ENCODE assay signal across 1 cellular context in the genomic region with DNA sequence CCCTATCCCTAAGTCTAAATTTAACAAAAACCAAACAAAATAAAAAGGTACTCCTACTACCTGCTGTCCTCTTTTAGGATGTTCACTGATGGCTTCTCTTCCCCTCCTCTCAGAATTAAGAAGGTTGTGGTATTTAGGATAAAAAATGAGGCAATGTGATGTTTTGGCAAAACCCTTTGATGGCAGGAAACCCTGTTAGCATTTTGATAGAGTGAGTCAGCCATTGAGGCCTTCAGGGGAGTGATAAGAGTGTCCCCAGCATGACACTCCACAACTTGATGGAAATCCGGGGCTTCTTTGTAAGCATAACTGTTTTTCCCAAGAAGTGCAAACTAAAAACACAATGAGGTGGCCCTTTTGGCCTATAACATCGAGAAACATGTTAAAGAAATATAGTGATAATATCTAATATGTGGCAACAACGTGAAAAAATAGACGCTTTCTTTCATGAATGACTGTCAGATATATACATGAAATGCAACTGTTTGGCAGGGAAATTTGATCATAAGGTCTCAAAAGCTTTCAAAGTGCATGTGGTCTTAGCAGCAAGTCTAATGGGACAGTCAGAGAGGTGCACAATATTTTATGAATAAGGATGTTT.
TF ChIP-seq lines count a peak whose summit lies in the region.

No MANE protein-coding gene starts in this region.

TF ChIP-seq in K562, 482 proteins besides CTCF, POLR2A, EP300 and RAD21 (continued from another document and continues in another):
- TF ChIP-seq ZBTB12 (CRISPR knock-in tag; IDR thresholded peaks at IDR 0.05) (peak; percentile 18; the same call in 1 of the 2 replicates), RNF2 (IDR thresholded peaks at IDR 0.05) (peak; percentile 81; the same call in 1 of the 2 replicates), CEBPG (CRISPR knock-in tag; IDR thresholded peaks at IDR 0.05) (no peak), CEBPG (tag; conservative IDR thresholded peaks at IDR 0.05 in 1 of 2, IDR thresholded peaks at IDR 0.05 in 1 of 2) (peak; percentile 58 to 60; a peak in 3 of 4 replicates), L3MBTL2 (IDR thresholded peaks at IDR 0.05) (peak; percentile 63), MNT (conservative IDR thresholded peaks at IDR 0.05) (peak in 1 of 2 experiments; percentile 55; a peak in 1 of 4 replicates), FOSL1 (tag; conservative IDR thresholded peaks at IDR 0.05) (peak; percentile 95), TEAD4 (IDR thresholded peaks at IDR 0.05; ENCODE audit: low read length) (peak; percentile 89), TEAD4 (CRISPR knock-in tag; IDR thresholded peaks at IDR 0.05; ENCODE audit: borderline replicate concordance) (no peak), CBX3 (IDR thresholded peaks at IDR 0.05; ENCODE audit: borderline replicate concordance in 1 of 2, low read length in 2 of 2) (peak in 1 of 2 experiments; percentile 61; a peak in 1 of 3 replicates), TCF3 (CRISPR knock-in tag; IDR thresholded peaks at IDR 0.05) (peak; percentile 87), JUND (IDR thresholded peaks at IDR 0.05; ENCODE audit: borderline replicate concordance, low read depth, low read length) (peak; percentile 98), JUND (tag; IDR thresholded peaks at IDR 0.05; ENCODE audit: borderline replicate concordance, low read depth, low read length) (peak; percentile 96; the same call in 2 of the 3 replicates), FOXM1 (IDR thresholded peaks at IDR 0.05; ENCODE audit: low read depth) (peak; percentile 58; the same call in 1 of the 2 replicates), FOXM1 (CRISPR knock-in tag; IDR thresholded peaks at IDR 0.05; ENCODE audit: low read depth) (no peak), ZFX (CRISPR knock-in tag; IDR thresholded peaks at IDR 0.05) (no peak), KDM5B (IDR thresholded peaks at IDR 0.05; ENCODE audit: insufficient replicate concordance, low read depth, low read length) (no peak), SMARCC2 (IDR thresholded peaks at IDR 0.05; ENCODE audit: low read depth) (peak; percentile 91), BHLHE40 (IDR thresholded peaks at IDR 0.05; ENCODE audit: low read length) (no peak), EP400 (IDR thresholded peaks at IDR 0.05) (peak; percentile 57), MEIS2 (IDR thresholded peaks at IDR 0.05; ENCODE audit: partially characterized antibody) (peak; percentile 74), ZNF766 (CRISPR knock-in tag; conservative IDR thresholded peaks at IDR 0.05) (0 out of 2 replicates have a peak, but pooled peaks have one; percentile 10), CBFA2T2 (conservative IDR thresholded peaks at IDR 0.05) (peak; percentile 86), DACH1 (IDR thresholded peaks at IDR 0.05; ENCODE audit: partially characterized antibody) (no peak), ZMIZ1 (IDR thresholded peaks at IDR 0.05; ENCODE audit: low read depth in 2 of 2, low read length in 2 of 2) (peak in 1 of 2 experiments; percentile 71; a peak in 1 of 4 replicates), PTRF (tag; IDR thresholded peaks at IDR 0.05) (no peak), PHB2 (IDR thresholded peaks at IDR 0.05; ENCODE audit: low read depth) (peak; percentile 11; the same call in 1 of the 2 replicates), NR2C1 (IDR thresholded peaks at IDR 0.05) (no peak), NR2C1 (tag; IDR thresholded peaks at IDR 0.05) (no peak; the same call in 1 of the 2 replicates), MAFF (IDR thresholded peaks at IDR 0.05; ENCODE audit: low read length) (peak; percentile 57; the same call in 1 of the 2 replicates), MYC (IDR thresholded peaks at IDR 0.05; ENCODE audit: low read depth, low read length) (peak; percentile 39; the same call in 1 of the 2 replicates), MYC (CRISPR knock-in tag; IDR thresholded peaks at IDR 0.05; ENCODE audit: borderline replicate concordance, low read depth) (no peak), ZNF511 (CRISPR knock-in tag; IDR thresholded peaks at IDR 0.05) (no peak), BDP1 (IDR thresholded peaks at IDR 0.05; ENCODE audit: insufficient read depth, insufficient read length) (no peak), ARNT (IDR thresholded peaks at IDR 0.05) (peak; percentile 68 to 89), FOS (IDR thresholded peaks at IDR 0.05; ENCODE audit: extremely low read depth, insufficient read length) (peak; percentile 43), ZNF354B (CRISPR knock-in tag; IDR thresholded peaks at IDR 0.05) (no peak), DPF2 (IDR thresholded peaks at IDR 0.05) (peak; percentile 97), MTA3 (IDR thresholded peaks at IDR 0.05; ENCODE audit: borderline replicate concordance) (peak; percentile 48; the same call in 1 of the 2 replicates), TCF7L2 (IDR thresholded peaks at IDR 0.05; ENCODE audit: low read depth, low read length) (peak; percentile 42; the same call in 1 of the 2 replicates), KDM1A (IDR thresholded peaks at IDR 0.05) (peak; percentile 62 to 69; a peak in 3 of 4 replicates), HBP1 (CRISPR knock-in tag; IDR thresholded peaks at IDR 0.05) (no peak), CREB1 (IDR thresholded peaks at IDR 0.05) (peak; percentile 47; the same call in 1 of the 2 replicates), CREB1 (CRISPR knock-in tag; IDR thresholded peaks at IDR 0.05) (no peak), HDAC1 (IDR thresholded peaks at IDR 0.05) (peak in 1 of 2 experiments; percentile 48; a peak in 2 of 4 replicates)
- TF ChIP-seq, protein P1, sequence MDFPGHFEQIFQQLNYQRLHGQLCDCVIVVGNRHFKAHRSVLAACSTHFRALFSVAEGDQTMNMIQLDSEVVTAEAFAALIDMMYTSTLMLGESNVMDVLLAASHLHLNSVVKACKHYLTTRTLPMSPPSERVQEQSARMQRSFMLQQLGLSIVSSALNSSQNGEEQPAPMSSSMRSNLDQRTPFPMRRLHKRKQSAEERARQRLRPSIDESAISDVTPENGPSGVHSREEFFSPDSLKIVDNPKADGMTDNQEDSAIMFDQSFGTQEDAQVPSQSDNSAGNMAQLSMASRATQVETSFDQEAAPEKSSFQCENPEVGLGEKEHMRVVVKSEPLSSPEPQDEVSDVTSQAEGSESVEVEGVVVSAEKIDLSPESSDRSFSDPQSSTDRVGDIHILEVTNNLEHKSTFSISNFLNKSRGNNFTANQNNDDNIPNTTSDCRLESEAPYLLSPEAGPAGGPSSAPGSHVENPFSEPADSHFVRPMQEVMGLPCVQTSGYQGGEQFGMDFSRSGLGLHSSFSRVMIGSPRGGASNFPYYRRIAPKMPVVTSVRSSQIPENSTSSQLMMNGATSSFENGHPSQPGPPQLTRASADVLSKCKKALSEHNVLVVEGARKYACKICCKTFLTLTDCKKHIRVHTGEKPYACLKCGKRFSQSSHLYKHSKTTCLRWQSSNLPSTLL (IDR thresholded peaks at IDR 0.05): no peak
- TF ChIP-seq, protein P2, sequence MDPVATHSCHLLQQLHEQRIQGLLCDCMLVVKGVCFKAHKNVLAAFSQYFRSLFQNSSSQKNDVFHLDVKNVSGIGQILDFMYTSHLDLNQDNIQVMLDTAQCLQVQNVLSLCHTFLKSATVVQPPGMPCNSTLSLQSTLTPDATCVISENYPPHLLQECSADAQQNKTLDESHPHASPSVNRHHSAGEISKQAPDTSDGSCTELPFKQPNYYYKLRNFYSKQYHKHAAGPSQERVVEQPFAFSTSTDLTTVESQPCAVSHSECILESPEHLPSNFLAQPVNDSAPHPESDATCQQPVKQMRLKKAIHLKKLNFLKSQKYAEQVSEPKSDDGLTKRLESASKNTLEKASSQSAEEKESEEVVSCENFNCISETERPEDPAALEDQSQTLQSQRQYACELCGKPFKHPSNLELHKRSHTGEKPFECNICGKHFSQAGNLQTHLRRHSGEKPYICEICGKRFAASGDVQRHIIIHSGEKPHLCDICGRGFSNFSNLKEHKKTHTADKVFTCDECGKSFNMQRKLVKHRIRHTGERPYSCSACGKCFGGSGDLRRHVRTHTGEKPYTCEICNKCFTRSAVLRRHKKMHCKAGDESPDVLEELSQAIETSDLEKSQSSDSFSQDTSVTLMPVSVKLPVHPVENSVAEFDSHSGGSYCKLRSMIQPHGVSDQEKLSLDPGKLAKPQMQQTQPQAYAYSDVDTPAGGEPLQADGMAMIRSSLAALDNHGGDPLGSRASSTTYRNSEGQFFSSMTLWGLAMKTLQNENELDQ (CRISPR knock-in tag; IDR thresholded peaks at IDR 0.05; ENCODE audit: borderline replicate concordance): no peak
- TF ChIP-seq, protein P3, sequence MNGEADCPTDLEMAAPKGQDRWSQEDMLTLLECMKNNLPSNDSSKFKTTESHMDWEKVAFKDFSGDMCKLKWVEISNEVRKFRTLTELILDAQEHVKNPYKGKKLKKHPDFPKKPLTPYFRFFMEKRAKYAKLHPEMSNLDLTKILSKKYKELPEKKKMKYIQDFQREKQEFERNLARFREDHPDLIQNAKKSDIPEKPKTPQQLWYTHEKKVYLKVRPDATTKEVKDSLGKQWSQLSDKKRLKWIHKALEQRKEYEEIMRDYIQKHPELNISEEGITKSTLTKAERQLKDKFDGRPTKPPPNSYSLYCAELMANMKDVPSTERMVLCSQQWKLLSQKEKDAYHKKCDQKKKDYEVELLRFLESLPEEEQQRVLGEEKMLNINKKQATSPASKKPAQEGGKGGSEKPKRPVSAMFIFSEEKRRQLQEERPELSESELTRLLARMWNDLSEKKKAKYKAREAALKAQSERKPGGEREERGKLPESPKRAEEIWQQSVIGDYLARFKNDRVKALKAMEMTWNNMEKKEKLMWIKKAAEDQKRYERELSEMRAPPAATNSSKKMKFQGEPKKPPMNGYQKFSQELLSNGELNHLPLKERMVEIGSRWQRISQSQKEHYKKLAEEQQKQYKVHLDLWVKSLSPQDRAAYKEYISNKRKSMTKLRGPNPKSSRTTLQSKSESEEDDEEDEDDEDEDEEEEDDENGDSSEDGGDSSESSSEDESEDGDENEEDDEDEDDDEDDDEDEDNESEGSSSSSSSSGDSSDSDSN (IDR thresholded peaks at IDR 0.05; ENCODE audit: borderline replicate concordance in 1 of 2, low read depth in 2 of 2, low read length in 2 of 2): no peak
